In genomic region chr1:45490121-45490622, GRCh38 we compare ENCODE assay signal across 9 cellular contexts. TPM values are rescaled to one million over a fixed set of nuclear protein-coding genes. Genes with fewer than 3 reads are reported as not detected.
DNase-seq lines count a peak whose midpoint lies in the region; ATAC-seq, FAIRE-seq and TF ChIP-seq lines count a peak whose summit lies in the region.
"Had no signal": no experiment of that assay in that cellular context is flagged by ENCODE, and none has a peak within 500 bp of the region (broad histone marks: within the 10 kb centered on the region; RNA-seq: fewer than 3 reads in every experiment).

No MANE protein-coding gene starts in this region.

- 48% methylated on average over 17 of the region's 17 CpGs for WGBS in A549 (ENCODE audit: missing lambda C conversion rate)
- WGBS in lower leg skin, 2 donors: 2 to 3% methylated on average over 17 of the region's 17 CpGs

- POLR2A ChIA-PET in A549 (lab: Yijun Ruan, JAX): interaction anchor here (0.9 to 1.9 kb wide), 4 partner anchors 10 to 150 kb away, joined by 3 to 12 read pairs (median 6); partner anchors contain the start of genes AKR1A1, CCDC163, MMACHC and MUTYH

- TF ChIP-seq RAD21 in A549 (conservative IDR thresholded peaks at IDR 0.05 in 1 of 2, IDR thresholded peaks at IDR 0.05 in 1 of 2): no peak

- TF ChIP-seq CTCF in A549 (IDR thresholded peaks at IDR 0.05) (no peak), lower leg skin (IDR thresholded peaks at IDR 0.05) (no peak)

- no peaks in the 10 kb centered on the region for H3K9me3 ChIP-seq in A549

- H3K4me1 ChIP-seq in A549: no peaks in the 10 kb centered on the region; the same call in 2 of the 3 replicates

- peak overlapping the region; percentile 82 for H3K4me2 ChIP-seq in A549

- peak overlapping the region in 1 of 2 experiments; percentile 68; a peak in 2 of 6 replicates for H3K27ac ChIP-seq in A549

- intact Hi-C loops in lower leg skin (cut with DNase I; ENCODE audit: low total_unique reads): loop anchor here (5.0 kb wide), 1 partner anchor 128 kb away; no protein-coding TSS in a partner anchor

- DNase-seq in A549 (ENCODE audit: low read depth in 1 of 2, low spot score in 1 of 2) (no peak), cerebellum (ENCODE audit: low spot score) (peak; percentile 23), lower leg skin (ENCODE audit: low spot score in 2 of 2) (peak in 1 of 2 donors; percentile 42), occipital lobe (lab: John Stamatoyannopoulos, UW) (no peak), RCC 7860 (ENCODE audit: low spot score) (no peak)
- DNase-seq in Jurkat, Clone E6-1 (ENCODE audit: low read depth, low spot score): no peak
- DNase-seq in stimulated activated naive CD4-positive, alpha-beta T cell treated with Interleukin-2 at 50 U/mL for 16 hours (lab: John Stamatoyannopoulos, UW): no peak
- DNase-seq: SHP77 treated with DMSO at 0.1 percent for 48 hours had no signal

- CTCF ChIA-PET in A549 (lab: Yijun Ruan, JAX): interaction anchor here (3.5 to 8.0 kb wide), 3 partner anchors 131 to 475 kb away, joined by 12 to 157 read pairs (median 56); no protein-coding TSS in a partner anchor

- ATAC-seq in A549 (peak in 1 of 2 experiments; percentile 2; a peak in 1 of 6 replicates), GM18868 (IDR thresholded peaks at IDR 0.05; ENCODE audit: unreplicated experiment) (no peak)

- H3K4me3 ChIP-seq in A549 (peak overlapping the region; percentile 57), lower leg skin (ENCODE audit: low read depth, poor library complexity, severe bottlenecking) (peak overlapping the region; percentile 60)
- peak overlapping the region; percentile 79 for H3K4me3 ChIP-seq in Jurkat, Clone E6-1 (ENCODE audit: low read length)

- FAIRE-seq in A549 (lab: Jason Lieb, UNC) (no peak), RCC 7860 (lab: Jason Lieb, UNC) (no peak)

- TF ChIP-seq EP300 in A549 (IDR thresholded peaks at IDR 0.05): no peak

- TF ChIP-seq POLR2A in A549 (IDR thresholded peaks at IDR 0.05; ENCODE audit: low read length): no peak
- no peak for TF ChIP-seq POLR2A in lower leg skin (IDR thresholded peaks at IDR 0.05)

TF ChIP-seq in A549, 52 proteins besides CTCF, POLR2A, EP300 and RAD21:
- no peak for TF ChIP-seq CHD2 (IDR thresholded peaks at IDR 0.05; ENCODE audit: low read length, partially characterized antibody)
- no peak for TF ChIP-seq RCOR1 (IDR thresholded peaks at IDR 0.05; ENCODE audit: low read depth, low read length)
- TF ChIP-seq HOXB13 (CRISPR knock-in tag; IDR thresholded peaks at IDR 0.05; ENCODE audit: low read depth): no peak
- no peak for TF ChIP-seq BHLHE40 (IDR thresholded peaks at IDR 0.05; ENCODE audit: low read depth, low read length)
- no peak for TF ChIP-seq JUN (IDR thresholded peaks at IDR 0.05)
- TF ChIP-seq ZNF302 (CRISPR knock-in tag; IDR thresholded peaks at IDR 0.05): no peak
- no peak for TF ChIP-seq NR3C1 (IDR thresholded peaks at IDR 0.05)
- TF ChIP-seq BCL3 (IDR thresholded peaks at IDR 0.05): no peak
- TF ChIP-seq TP53 (CRISPR knock-in tag; IDR thresholded peaks at IDR 0.05): no peak
- no peak for TF ChIP-seq PBX3 (IDR thresholded peaks at IDR 0.05)
- TF ChIP-seq NFE2L2 (conservative IDR thresholded peaks at IDR 0.05; ENCODE audit: low read length): no peak
- no peak for TF ChIP-seq POLR2AphosphoS2 (conservative IDR thresholded peaks at IDR 0.05; ENCODE audit: low read length)
- no peak for TF ChIP-seq CBX8 (IDR thresholded peaks at IDR 0.05)
- TF ChIP-seq USF2 (IDR thresholded peaks at IDR 0.05): no peak
- TF ChIP-seq PHF8 (IDR thresholded peaks at IDR 0.05; ENCODE audit: borderline replicate concordance, low read depth): no peak

RNA-seq across cellular contexts. Expression of gene TESK2, which starts 0.8 kb away (rescaled TPM):
- polyA plus RNA-seq in A549 (2011; rRNA removed) (0.48 and 0.58 TPM in 2 replicates), A549 (2017; fragmentation: RNase III; extraction: RNeasy Plus Mini Kit Qiagen cat#74134 plus additional on column Dnase treatment) (0.22 to 0.28 TPM (median 0.26 TPM) in 3 replicates)
- 0.26 and 0.27 TPM in 2 replicates for polyA plus RNA-seq in A549 (2012; cell fraction: cytosol; rRNA removed)
- 0.49 and 0.53 TPM in 2 replicates for polyA plus RNA-seq in A549 (2012; cell fraction: nucleus; rRNA removed)
- 0.49 and 0.58 TPM in 2 replicates for polyA minus RNA-seq in A549 (2011; rRNA and poly(A)+ RNA removed)
- polyA plus RNA-seq in Jurkat, Clone E6-1 (2012; ENCODE audit: insufficient read depth, insufficient read length): 5.0 TPM
- total RNA-seq in cerebellum (0.64 TPM), lower leg skin (10 to 100 TPM; 16.9 to 23.8 (median 20.0) TPM), occipital lobe (1.9 TPM)

RNA-seq across cellular contexts. Expression of gene CCDC163, which starts 9.7 kb away (rescaled TPM):
- 4.0 and 5.3 TPM in 2 replicates for polyA plus RNA-seq in A549 (2011; rRNA removed)
- 1.8 and 2.0 TPM in 2 replicates for polyA plus RNA-seq in A549 (2012; cell fraction: cytosol; rRNA removed)
- 3.0 and 4.2 TPM in 2 replicates for polyA plus RNA-seq in A549 (2012; cell fraction: nucleus; rRNA removed)
- 1.8 to 2.6 TPM (median 2.4 TPM) in 3 replicates for polyA plus RNA-seq in A549 (2017; fragmentation: RNase III; extraction: RNeasy Plus Mini Kit Qiagen cat#74134 plus additional on column Dnase treatment)
- 2.9 and 3.4 TPM in 2 replicates for polyA minus RNA-seq in A549 (2011; rRNA and poly(A)+ RNA removed)
- 3.9 TPM for polyA plus RNA-seq in Jurkat, Clone E6-1 (2012; ENCODE audit: insufficient read depth, insufficient read length)
- total RNA-seq in cerebellum: 0.27 TPM
- 1 to 10 TPM in 3 of 4 donors, under 1 TPM in 1; 0.46 to 1.7 (median 1.3) TPM for total RNA-seq in lower leg skin
- not detected for total RNA-seq in occipital lobe

RNA-seq across cellular contexts. Expression of gene MMACHC, which starts 9.9 kb away (rescaled TPM):
- polyA plus RNA-seq in A549 (2011; rRNA removed): 2.3 and 2.7 TPM in 2 replicates
- polyA plus RNA-seq in A549 (2012; cell fraction: cytosol; rRNA removed): 1.3 and 1.4 TPM in 2 replicates
- polyA plus RNA-seq in A549 (2012; cell fraction: nucleus; rRNA removed): 1.5 and 1.7 TPM in 2 replicates
- polyA plus RNA-seq in A549 (2017; fragmentation: RNase III; extraction: RNeasy Plus Mini Kit Qiagen cat#74134 plus additional on column Dnase treatment): 3.0 to 4.0 TPM (median 3.6 TPM) in 3 replicates
- polyA minus RNA-seq in A549 (2011; rRNA and poly(A)+ RNA removed): 10.8 and 15.0 TPM in 2 replicates
- polyA plus RNA-seq in Jurkat, Clone E6-1 (2012; ENCODE audit: insufficient read depth, insufficient read length): 14.6 TPM
- 3.1 TPM for total RNA-seq in cerebellum
- total RNA-seq in lower leg skin: 1 to 10 TPM; 1.3 to 3.8 (median 3.0) TPM
- total RNA-seq in occipital lobe: 2.2 TPM

RNA-seq across cellular contexts. Expression of gene PRDX1, which starts 31.5 kb away (rescaled TPM):
- polyA plus RNA-seq in A549 (2011; rRNA removed) (2,329 and 2,391 TPM in 2 replicates), A549 (2017; fragmentation: RNase III; extraction: RNeasy Plus Mini Kit Qiagen cat#74134 plus additional on column Dnase treatment) (2,513 to 2,709 TPM (median 2,555 TPM) in 3 replicates)
- 1,294 and 1,330 TPM in 2 replicates for polyA plus RNA-seq in A549 (2012; cell fraction: cytosol; rRNA removed)
- polyA plus RNA-seq in A549 (2012; cell fraction: nucleus; rRNA removed): 406 and 749 TPM in 2 replicates
- 487 and 549 TPM in 2 replicates for polyA minus RNA-seq in A549 (2011; rRNA and poly(A)+ RNA removed)
- 1,051 TPM for polyA plus RNA-seq in Jurkat, Clone E6-1 (2012; ENCODE audit: insufficient read depth, insufficient read length)
- total RNA-seq in cerebellum (175 TPM), lower leg skin (100 to 1,000 TPM; 216 to 325 (median 281) TPM), occipital lobe (186 TPM)
